ENCODE assay signal across 1 cellular context in the genomic region with DNA sequence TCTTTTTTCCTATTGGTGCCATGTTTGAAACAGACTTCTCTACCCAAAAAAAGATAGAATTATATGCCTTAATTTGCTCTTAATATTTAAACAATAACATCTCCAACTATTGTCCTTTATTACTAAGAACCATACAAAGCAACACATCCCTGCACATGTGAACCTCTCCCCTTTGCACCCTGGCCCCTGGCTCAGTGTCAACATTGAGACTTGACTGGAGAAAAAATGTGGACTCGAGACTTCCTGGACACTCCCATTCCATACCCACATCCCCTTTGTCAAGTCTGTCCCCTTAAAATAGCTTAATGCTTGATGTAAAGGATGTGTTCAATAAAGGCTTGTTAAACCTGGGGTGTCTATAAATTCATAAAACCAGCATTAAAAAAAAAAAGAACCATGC.
TF ChIP-seq lines count a peak whose summit lies in the region.

No MANE protein-coding gene starts in this region.

TF ChIP-seq in HepG2, 621 proteins besides CTCF, POLR2A, EP300 and RAD21 (continued from another document and continues in another):
- TF ChIP-seq, protein P1, sequence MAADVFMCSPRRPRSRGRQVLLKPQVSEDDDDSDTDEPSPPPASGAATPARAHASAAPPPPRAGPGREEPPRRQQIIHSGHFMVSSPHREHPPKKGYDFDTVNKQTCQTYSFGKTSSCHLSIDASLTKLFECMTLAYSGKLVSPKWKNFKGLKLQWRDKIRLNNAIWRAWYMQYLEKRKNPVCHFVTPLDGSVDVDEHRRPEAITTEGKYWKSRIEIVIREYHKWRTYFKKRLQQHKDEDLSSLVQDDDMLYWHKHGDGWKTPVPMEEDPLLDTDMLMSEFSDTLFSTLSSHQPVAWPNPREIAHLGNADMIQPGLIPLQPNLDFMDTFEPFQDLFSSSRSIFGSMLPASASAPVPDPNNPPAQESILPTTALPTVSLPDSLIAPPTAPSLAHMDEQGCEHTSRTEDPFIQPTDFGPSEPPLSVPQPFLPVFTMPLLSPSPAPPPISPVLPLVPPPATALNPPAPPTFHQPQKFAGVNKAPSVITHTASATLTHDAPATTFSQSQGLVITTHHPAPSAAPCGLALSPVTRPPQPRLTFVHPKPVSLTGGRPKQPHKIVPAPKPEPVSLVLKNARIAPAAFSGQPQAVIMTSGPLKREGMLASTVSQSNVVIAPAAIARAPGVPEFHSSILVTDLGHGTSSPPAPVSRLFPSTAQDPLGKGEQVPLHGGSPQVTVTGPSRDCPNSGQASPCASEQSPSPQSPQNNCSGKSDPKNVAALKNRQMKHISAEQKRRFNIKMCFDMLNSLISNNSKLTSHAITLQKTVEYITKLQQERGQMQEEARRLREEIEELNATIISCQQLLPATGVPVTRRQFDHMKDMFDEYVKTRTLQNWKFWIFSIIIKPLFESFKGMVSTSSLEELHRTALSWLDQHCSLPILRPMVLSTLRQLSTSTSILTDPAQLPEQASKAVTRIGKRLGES (CRISPR knock-in tag; IDR thresholded peaks at IDR 0.05; ENCODE audit: borderline replicate concordance) = no peak
- TF ChIP-seq DPF2 (CRISPR knock-in tag; IDR thresholded peaks at IDR 0.05; ENCODE audit: borderline replicate concordance, low read depth) (no peak), SP5 (CRISPR knock-in tag; IDR thresholded peaks at IDR 0.05; ENCODE audit: borderline replicate concordance, low read depth) (peak; percentile 39; the same call in 1 of the 2 replicates), CBX2 (IDR thresholded peaks at IDR 0.05; ENCODE audit: low read depth, low read length) (no peak), CBX2 (CRISPR knock-in tag; IDR thresholded peaks at IDR 0.05; ENCODE audit: low read depth) (no peak), TARDBP (CRISPR knock-in tag; IDR thresholded peaks at IDR 0.05) (no peak), ZNF180 (CRISPR knock-in tag; IDR thresholded peaks at IDR 0.05; ENCODE audit: borderline replicate concordance, low read depth) (no peak), MIXL1 (CRISPR knock-in tag; IDR thresholded peaks at IDR 0.05) (no peak), PLRG1 (conservative IDR thresholded peaks at IDR 0.05) (no peak), RBM22 (optimal IDR thresholded peaks at IDR 0.05; ENCODE audit: low read length) (no peak), CAMTA2 (CRISPR knock-in tag; IDR thresholded peaks at IDR 0.05; ENCODE audit: borderline replicate concordance) (no peak), SMAD1 (CRISPR knock-in tag; IDR thresholded peaks at IDR 0.05; ENCODE audit: borderline replicate concordance, low read depth) (no peak), ZMAT3 (CRISPR knock-in tag; conservative IDR thresholded peaks at IDR 0.05) (no peak), ZFP37 (CRISPR knock-in tag; IDR thresholded peaks at IDR 0.05; ENCODE audit: borderline replicate concordance) (no peak), CREB1 (IDR thresholded peaks at IDR 0.05) (no peak), CREB1 (CRISPR knock-in tag; IDR thresholded peaks at IDR 0.05) (no peak), TBX2 (CRISPR knock-in tag; IDR thresholded peaks at IDR 0.05; ENCODE audit: borderline replicate concordance) (no peak), SNAI1 (CRISPR knock-in tag; IDR thresholded peaks at IDR 0.05; ENCODE audit: borderline replicate concordance) (no peak), ZNF143 (CRISPR knock-in tag; IDR thresholded peaks at IDR 0.05) (no peak), ZNF660 (CRISPR knock-in tag; IDR thresholded peaks at IDR 0.05; ENCODE audit: borderline replicate concordance, low read depth) (no peak), ZFX (CRISPR knock-in tag; IDR thresholded peaks at IDR 0.05; ENCODE audit: low read depth) (no peak), ZNF230 (CRISPR knock-in tag; IDR thresholded peaks at IDR 0.05) (no peak), ZNF207 (IDR thresholded peaks at IDR 0.05; ENCODE audit: borderline replicate concordance) (no peak), ZBTB3 (CRISPR knock-in tag; IDR thresholded peaks at IDR 0.05; ENCODE audit: borderline replicate concordance, low read depth) (no peak), ZFP90 (CRISPR knock-in tag; IDR thresholded peaks at IDR 0.05; ENCODE audit: borderline replicate concordance) (no peak), HNRNPK (IDR thresholded peaks at IDR 0.05; ENCODE audit: low read depth, low read length, poor library complexity, severe bottlenecking) (no peak), ZNF296 (CRISPR knock-in tag; conservative IDR thresholded peaks at IDR 0.05) (no peak), RXRA (CRISPR knock-in tag; IDR thresholded peaks at IDR 0.05) (no peak), ZSCAN25 (CRISPR knock-in tag; IDR thresholded peaks at IDR 0.05) (no peak), ZNF136 (CRISPR knock-in tag; IDR thresholded peaks at IDR 0.05; ENCODE audit: low read depth) (no peak), GZF1 (CRISPR knock-in tag; IDR thresholded peaks at IDR 0.05) (no peak), SOX13 (IDR thresholded peaks at IDR 0.05) (peak; percentile 67), SOX13 (CRISPR knock-in tag; conservative IDR thresholded peaks at IDR 0.05 in 1 of 2, IDR thresholded peaks at IDR 0.05 in 1 of 2) (peak in 1 of 2 experiments; percentile 87; a peak in 2 of 4 replicates), MAFK (conservative IDR thresholded peaks at IDR 0.05 in 1 of 2, IDR thresholded peaks at IDR 0.05 in 1 of 2; ENCODE audit: low read length in 2 of 2) (no peak)
- TF ChIP-seq, protein P2, sequence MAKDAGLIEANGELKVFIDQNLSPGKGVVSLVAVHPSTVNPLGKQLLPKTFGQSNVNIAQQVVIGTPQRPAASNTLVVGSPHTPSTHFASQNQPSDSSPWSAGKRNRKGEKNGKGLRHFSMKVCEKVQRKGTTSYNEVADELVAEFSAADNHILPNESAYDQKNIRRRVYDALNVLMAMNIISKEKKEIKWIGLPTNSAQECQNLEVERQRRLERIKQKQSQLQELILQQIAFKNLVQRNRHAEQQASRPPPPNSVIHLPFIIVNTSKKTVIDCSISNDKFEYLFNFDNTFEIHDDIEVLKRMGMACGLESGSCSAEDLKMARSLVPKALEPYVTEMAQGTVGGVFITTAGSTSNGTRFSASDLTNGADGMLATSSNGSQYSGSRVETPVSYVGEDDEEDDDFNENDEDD (CRISPR knock-in tag; IDR thresholded peaks at IDR 0.05; ENCODE audit: borderline replicate concordance) = no peak
- TF ChIP-seq, protein P3, sequence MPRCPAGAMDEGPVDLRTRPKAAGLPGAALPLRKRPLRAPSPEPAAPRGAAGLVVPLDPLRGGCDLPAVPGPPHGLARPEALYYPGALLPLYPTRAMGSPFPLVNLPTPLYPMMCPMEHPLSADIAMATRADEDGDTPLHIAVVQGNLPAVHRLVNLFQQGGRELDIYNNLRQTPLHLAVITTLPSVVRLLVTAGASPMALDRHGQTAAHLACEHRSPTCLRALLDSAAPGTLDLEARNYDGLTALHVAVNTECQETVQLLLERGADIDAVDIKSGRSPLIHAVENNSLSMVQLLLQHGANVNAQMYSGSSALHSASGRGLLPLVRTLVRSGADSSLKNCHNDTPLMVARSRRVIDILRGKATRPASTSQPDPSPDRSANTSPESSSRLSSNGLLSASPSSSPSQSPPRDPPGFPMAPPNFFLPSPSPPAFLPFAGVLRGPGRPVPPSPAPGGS (CRISPR knock-in tag; IDR thresholded peaks at IDR 0.05) = no peak
- TF ChIP-seq, protein P4, sequence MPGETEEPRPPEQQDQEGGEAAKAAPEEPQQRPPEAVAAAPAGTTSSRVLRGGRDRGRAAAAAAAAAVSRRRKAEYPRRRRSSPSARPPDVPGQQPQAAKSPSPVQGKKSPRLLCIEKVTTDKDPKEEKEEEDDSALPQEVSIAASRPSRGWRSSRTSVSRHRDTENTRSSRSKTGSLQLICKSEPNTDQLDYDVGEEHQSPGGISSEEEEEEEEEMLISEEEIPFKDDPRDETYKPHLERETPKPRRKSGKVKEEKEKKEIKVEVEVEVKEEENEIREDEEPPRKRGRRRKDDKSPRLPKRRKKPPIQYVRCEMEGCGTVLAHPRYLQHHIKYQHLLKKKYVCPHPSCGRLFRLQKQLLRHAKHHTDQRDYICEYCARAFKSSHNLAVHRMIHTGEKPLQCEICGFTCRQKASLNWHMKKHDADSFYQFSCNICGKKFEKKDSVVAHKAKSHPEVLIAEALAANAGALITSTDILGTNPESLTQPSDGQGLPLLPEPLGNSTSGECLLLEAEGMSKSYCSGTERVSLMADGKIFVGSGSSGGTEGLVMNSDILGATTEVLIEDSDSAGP (CRISPR knock-in tag; IDR thresholded peaks at IDR 0.05; ENCODE audit: borderline replicate concordance) = no peak
- TF ChIP-seq, protein P5, sequence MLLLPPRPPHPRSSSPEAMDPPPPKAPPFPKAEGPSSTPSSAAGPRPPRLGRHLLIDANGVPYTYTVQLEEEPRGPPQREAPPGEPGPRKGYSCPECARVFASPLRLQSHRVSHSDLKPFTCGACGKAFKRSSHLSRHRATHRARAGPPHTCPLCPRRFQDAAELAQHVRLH (CRISPR knock-in tag; IDR thresholded peaks at IDR 0.05; ENCODE audit: borderline replicate concordance, low read depth) = no peak
- TF ChIP-seq, protein P6, sequence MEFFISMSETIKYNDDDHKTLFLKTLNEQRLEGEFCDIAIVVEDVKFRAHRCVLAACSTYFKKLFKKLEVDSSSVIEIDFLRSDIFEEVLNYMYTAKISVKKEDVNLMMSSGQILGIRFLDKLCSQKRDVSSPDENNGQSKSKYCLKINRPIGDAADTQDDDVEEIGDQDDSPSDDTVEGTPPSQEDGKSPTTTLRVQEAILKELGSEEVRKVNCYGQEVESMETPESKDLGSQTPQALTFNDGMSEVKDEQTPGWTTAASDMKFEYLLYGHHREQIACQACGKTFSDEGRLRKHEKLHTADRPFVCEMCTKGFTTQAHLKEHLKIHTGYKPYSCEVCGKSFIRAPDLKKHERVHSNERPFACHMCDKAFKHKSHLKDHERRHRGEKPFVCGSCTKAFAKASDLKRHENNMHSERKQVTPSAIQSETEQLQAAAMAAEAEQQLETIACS (CRISPR knock-in tag; IDR thresholded peaks at IDR 0.05) = no peak
- TF ChIP-seq, protein P7, sequence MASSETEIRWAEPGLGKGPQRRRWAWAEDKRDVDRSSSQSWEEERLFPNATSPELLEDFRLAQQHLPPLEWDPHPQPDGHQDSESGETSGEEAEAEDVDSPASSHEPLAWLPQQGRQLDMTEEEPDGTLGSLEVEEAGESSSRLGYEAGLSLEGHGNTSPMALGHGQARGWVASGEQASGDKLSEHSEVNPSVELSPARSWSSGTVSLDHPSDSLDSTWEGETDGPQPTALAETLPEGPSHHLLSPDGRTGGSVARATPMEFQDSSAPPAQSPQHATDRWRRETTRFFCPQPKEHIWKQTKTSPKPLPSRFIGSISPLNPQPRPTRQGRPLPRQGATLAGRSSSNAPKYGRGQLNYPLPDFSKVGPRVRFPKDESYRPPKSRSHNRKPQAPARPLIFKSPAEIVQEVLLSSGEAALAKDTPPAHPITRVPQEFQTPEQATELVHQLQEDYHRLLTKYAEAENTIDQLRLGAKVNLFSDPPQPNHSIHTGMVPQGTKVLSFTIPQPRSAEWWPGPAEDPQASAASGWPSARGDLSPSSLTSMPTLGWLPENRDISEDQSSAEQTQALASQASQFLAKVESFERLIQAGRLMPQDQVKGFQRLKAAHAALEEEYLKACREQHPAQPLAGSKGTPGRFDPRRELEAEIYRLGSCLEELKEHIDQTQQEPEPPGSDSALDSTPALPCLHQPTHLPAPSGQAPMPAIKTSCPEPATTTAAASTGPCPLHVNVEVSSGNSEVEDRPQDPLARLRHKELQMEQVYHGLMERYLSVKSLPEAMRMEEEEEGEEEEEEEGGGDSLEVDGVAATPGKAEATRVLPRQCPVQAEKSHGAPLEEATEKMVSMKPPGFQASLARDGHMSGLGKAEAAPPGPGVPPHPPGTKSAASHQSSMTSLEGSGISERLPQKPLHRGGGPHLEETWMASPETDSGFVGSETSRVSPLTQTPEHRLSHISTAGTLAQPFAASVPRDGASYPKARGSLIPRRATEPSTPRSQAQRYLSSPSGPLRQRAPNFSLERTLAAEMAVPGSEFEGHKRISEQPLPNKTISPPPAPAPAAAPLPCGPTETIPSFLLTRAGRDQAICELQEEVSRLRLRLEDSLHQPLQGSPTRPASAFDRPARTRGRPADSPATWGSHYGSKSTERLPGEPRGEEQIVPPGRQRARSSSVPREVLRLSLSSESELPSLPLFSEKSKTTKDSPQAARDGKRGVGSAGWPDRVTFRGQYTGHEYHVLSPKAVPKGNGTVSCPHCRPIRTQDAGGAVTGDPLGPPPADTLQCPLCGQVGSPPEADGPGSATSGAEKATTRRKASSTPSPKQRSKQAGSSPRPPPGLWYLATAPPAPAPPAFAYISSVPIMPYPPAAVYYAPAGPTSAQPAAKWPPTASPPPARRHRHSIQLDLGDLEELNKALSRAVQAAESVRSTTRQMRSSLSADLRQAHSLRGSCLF (CRISPR knock-in tag; IDR thresholded peaks at IDR 0.05; ENCODE audit: borderline replicate concordance) = no peak
- TF ChIP-seq, protein P8, sequence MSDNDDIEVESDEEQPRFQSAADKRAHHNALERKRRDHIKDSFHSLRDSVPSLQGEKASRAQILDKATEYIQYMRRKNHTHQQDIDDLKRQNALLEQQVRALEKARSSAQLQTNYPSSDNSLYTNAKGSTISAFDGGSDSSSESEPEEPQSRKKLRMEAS (IDR thresholded peaks at IDR 0.05) = peak; percentile 37; the same call in 1 of the 2 replicates
- TF ChIP-seq, protein P9, sequence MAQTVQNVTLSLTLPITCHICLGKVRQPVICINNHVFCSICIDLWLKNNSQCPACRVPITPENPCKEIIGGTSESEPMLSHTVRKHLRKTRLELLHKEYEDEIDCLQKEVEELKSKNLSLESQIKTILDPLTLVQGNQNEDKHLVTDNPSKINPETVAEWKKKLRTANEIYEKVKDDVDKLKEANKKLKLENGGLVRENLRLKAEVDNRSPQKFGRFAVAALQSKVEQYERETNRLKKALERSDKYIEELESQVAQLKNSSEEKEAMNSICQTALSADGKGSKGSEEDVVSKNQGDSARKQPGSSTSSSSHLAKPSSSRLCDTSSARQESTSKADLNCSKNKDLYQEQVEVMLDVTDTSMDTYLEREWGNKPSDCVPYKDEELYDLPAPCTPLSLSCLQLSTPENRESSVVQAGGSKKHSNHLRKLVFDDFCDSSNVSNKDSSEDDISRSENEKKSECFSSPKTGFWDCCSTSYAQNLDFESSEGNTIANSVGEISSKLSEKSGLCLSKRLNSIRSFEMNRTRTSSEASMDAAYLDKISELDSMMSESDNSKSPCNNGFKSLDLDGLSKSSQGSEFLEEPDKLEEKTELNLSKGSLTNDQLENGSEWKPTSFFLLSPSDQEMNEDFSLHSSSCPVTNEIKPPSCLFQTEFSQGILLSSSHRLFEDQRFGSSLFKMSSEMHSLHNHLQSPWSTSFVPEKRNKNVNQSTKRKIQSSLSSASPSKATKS (CRISPR knock-in tag; IDR thresholded peaks at IDR 0.05) = no peak
- TF ChIP-seq, protein P10, sequence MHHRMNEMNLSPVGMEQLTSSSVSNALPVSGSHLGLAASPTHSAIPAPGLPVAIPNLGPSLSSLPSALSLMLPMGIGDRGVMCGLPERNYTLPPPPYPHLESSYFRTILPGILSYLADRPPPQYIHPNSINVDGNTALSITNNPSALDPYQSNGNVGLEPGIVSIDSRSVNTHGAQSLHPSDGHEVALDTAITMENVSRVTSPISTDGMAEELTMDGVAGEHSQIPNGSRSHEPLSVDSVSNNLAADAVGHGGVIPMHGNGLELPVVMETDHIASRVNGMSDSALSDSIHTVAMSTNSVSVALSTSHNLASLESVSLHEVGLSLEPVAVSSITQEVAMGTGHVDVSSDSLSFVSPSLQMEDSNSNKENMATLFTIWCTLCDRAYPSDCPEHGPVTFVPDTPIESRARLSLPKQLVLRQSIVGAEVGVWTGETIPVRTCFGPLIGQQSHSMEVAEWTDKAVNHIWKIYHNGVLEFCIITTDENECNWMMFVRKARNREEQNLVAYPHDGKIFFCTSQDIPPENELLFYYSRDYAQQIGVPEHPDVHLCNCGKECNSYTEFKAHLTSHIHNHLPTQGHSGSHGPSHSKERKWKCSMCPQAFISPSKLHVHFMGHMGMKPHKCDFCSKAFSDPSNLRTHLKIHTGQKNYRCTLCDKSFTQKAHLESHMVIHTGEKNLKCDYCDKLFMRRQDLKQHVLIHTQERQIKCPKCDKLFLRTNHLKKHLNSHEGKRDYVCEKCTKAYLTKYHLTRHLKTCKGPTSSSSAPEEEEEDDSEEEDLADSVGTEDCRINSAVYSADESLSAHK (CRISPR knock-in tag; IDR thresholded peaks at IDR 0.05; ENCODE audit: borderline replicate concordance) = no peak
